In genomic region chr4:48779998-48780866, GRCh38 we compare ENCODE assay signal across 8 cellular contexts. TPM values are rescaled to one million over a fixed set of nuclear protein-coding genes. Genes with fewer than 3 reads are reported as not detected.
DNase-seq lines count a peak whose midpoint lies in the region; ATAC-seq, FAIRE-seq and TF ChIP-seq lines count a peak whose summit lies in the region.

TSS of gene FRYL (minus strand) at chr4:48780279. CDS start at chr4:48634410, 145,869 bp downstream.

- peak; percentile 78 for FAIRE-seq in colon (lab: Jason Lieb, UNC)

- H3K27me3 ChIP-seq in BE2C, result no peaks in the 10 kb centered on the region; the same call in 1 of the 2 replicates

- no peak for TF ChIP-seq CTCF in BE2C (IDR thresholded peaks at IDR 0.05; ENCODE audit: low read depth, low read length)

- ATAC-seq in HG03460 (IDR thresholded peaks at IDR 0.05; ENCODE audit: unreplicated experiment), result peak; percentile 89

- no peaks in the 10 kb centered on the region for H3K4me1 ChIP-seq in BE2C

- peaks cover 3% of the 10 kb centered on the region; the same call in 1 of the 2 replicates for H3K36me3 ChIP-seq in BE2C

- no peaks in the 10 kb centered on the region for H3K9me3 ChIP-seq in BE2C

- H3K4me3 ChIP-seq in BE2C (ENCODE audit: low read depth, low read length), result peak within 1 kb of the TSS; percentile 89

- peak; percentile 99 for DNase-seq in BE2C
- peak; percentile 70 for DNase-seq in GM19240 (ENCODE audit: insufficient read length, low spot score)
- DNase-seq in NCI-H526 (lab: John Stamatoyannopoulos, UW), result peak; percentile 99
- peak; percentile 99 for DNase-seq in activated CD4-positive, alpha-beta T cell treated with anti-CD3 and anti-CD28 coated beads for 48 hours
- DNase-seq in kidney glomerular epithelial cell (lab: John Stamatoyannopoulos, UW), result peak; percentile 100
- peak; percentile 91 to 98 (median 94) for DNase-seq in stimulated activated CD4-positive, alpha-beta T cell treated with anti-CD3 and anti-CD28 coated beads, Interleukin-1b, Interleukin-23, amount 100 ng/mL, for 24 hours (ENCODE audit: low read depth in 4 of 4, low spot score in 1 of 4)

RNA-seq across cellular contexts. Expression of gene FRYL, which starts in this region (rescaled TPM):
- 14.1 TPM for polyA plus RNA-seq in BE2C (2012; ENCODE audit: insufficient read depth, insufficient read length, low read depth)

Comparison
In these comparisons a context has a peak if more than half of its experiments do, and no peak if none do; other contexts are left out.
1. Peak in every context shown above with its lines: DNase-seq, ATAC-seq and H3K4me3 ChIP-seq.